16 cellular contexts compared by ENCODE assay signal in genomic region chr2:147399011-147399410, GRCh38.
"Had no signal": no experiment of that assay in that cellular context is flagged by ENCODE, and none has a peak within 500 bp of the region (broad histone marks: within the 10 kb centered on the region; RNA-seq: fewer than 3 reads in every experiment).

No MANE protein-coding gene starts in this region.

- H3K4me3 ChIP-seq: cardiac muscle cell, neural progenitor cell, prostate gland, smooth muscle cell, upper lobe of left lung had no signal

- H3K27ac ChIP-seq: cardiac muscle cell, neural progenitor cell, prostate gland, upper lobe of left lung had no signal

- H3K27me3 ChIP-seq: cardiac muscle cell, neural progenitor cell, upper lobe of left lung had no signal

- DNase-seq: activated CD4-positive, alpha-beta T cell treated with anti-CD3 and anti-CD28 coated beads for 36 hours; activated CD4-positive, alpha-beta T cell treated with anti-CD3 and anti-CD28 coated beads, Interleukin-2, amount 50 U/mL, for 48 hours; amniotic stem cell; effector memory CD4-positive, alpha-beta T cell; hippocampal formation; left colon; naive B cell; right cardiac atrium; stimulated activated CD4-positive, alpha-beta T cell treated with anti-CD3 and anti-CD28 coated beads, Interleukin-4, amount 100 ng/mL, for 1 hour; stimulated activated naive CD8-positive, alpha-beta T cell treated with anti-CD3 and anti-CD28 coated beads, Interleukin-15, amount 100 ng/mL, for 72 hours; T-helper 17 cell; upper lobe of left lung had no signal

- H3K36me3 ChIP-seq: cardiac muscle cell, neural progenitor cell, prostate gland, upper lobe of left lung had no signal

- H3K9me3 ChIP-seq: prostate gland, upper lobe of left lung had no signal

- H3K4me1 ChIP-seq: neural progenitor cell, prostate gland, upper lobe of left lung had no signal

- ATAC-seq: activated CD4-positive, alpha-beta T cell treated with anti-CD3 and anti-CD28 coated beads for 36 hours; left colon; right cardiac atrium; stimulated activated naive CD8-positive, alpha-beta T cell treated with anti-CD3 and anti-CD28 coated beads, Interleukin-15, amount 100 ng/mL, for 72 hours; T-helper 17 cell had no signal
